Comparison of ENCODE assay signal across 34 cellular contexts in genomic region chr10:121213436-121213835, GRCh38.
"Had no signal": no experiment of that assay in that cellular context is flagged by ENCODE, and none has a peak within 500 bp of the region (broad histone marks: within the 10 kb centered on the region; RNA-seq: fewer than 3 reads in every experiment).

No MANE protein-coding gene starts in this region.

- H3K36me3 ChIP-seq: adrenal gland, brain microvascular endothelial cell, breast epithelium had no signal

- H3K9me3 ChIP-seq: adrenal gland, body of pancreas, breast epithelium had no signal

- DNase-seq: activated B cell treated with CpG ODN at 0.5 μM for 24 hours; activated CD4-positive, alpha-beta memory T cell treated with anti-CD3 and anti-CD28 coated beads for 36 hours; activated CD4-positive, alpha-beta T cell treated with anti-CD3 and anti-CD28 coated beads for 4 hours; activated CD4-positive, alpha-beta T cell treated with anti-CD3 and anti-CD28 coated beads, Interleukin-2, amount 10 ng/mL, durations not matched to agents 24 days and 14 days; activated CD4-positive, alpha-beta T cell treated with anti-CD3 and anti-CD28 coated beads, Interleukin-2, amount 50 U/mL, for 1 hour; activated CD4-positive, alpha-beta T cell treated with anti-CD3 and anti-CD28 coated beads, Interleukin-2, amount 50 U/mL, for 4 hours; activated CD4-positive, CD25-positive, alpha-beta regulatory T cell treated with anti-CD3 and anti-CD28 coated beads, Interleukin-2, amount 50 U/mL, for 72 hours; activated CD8-positive, alpha-beta memory T cell treated with anti-CD3 and anti-CD28 coated beads, Interleukin-2, amount 50 U/mL, for 4 hours; activated CD8-positive, alpha-beta T cell treated with anti-CD3 and anti-CD28 coated beads for 36 hours; activated effector memory CD4-positive, alpha-beta T cell treated with anti-CD3 and anti-CD28 coated beads, Interleukin-2, amount 50 U/mL, for 16 hours; activated gamma-delta T cell treated with Interleukin-2 at 50 U/mL for 16 hours; activated naive CD4-positive, alpha-beta T cell; activated naive CD4-positive, alpha-beta T cell treated with anti-CD3 and anti-CD28 coated beads for 36 hours; activated naive CD4-positive, alpha-beta T cell treated with anti-CD3 and anti-CD28 coated beads, Interleukin-2, amount 50 U/mL, for 16 hours; activated naive CD8-positive, alpha-beta T cell treated with anti-CD3 and anti-CD28 coated beads for 36 hours; activated T-cell treated with anti-CD3 and anti-CD28 coated beads for 4 hours; activated T-cell treated with anti-CD3 and anti-CD28 coated beads, Interleukin-2, amount 50 U/mL, for 1 hour; activated T-cell treated with anti-CD3 and anti-CD28 coated beads, Interleukin-2, amount 50 U/mL, for 4 hours; activated T-cell treated with anti-CD3 and anti-CD28 coated beads, Interleukin-2, amount 50 U/mL, for 72 hours; adrenal gland; amniotic stem cell; aorta; body of pancreas; brain microvascular endothelial cell; central memory CD4-positive, alpha-beta T cell; T-helper 2 cell; T-helper 9 cell had no signal

- H3K4me1 ChIP-seq: adrenal gland, body of pancreas, breast epithelium had no signal

- H3K4me3 ChIP-seq: adrenal gland, body of pancreas, breast epithelium had no signal

- H3K27ac ChIP-seq: adrenal gland, body of pancreas, brain microvascular endothelial cell, breast epithelium, VCaP had no signal

- FAIRE-seq: astrocyte, colon, TTC549 had no signal

- H3K27me3 ChIP-seq: adrenal gland, body of pancreas, brain microvascular endothelial cell had no signal

- ATAC-seq: activated CD8-positive, alpha-beta T cell treated with anti-CD3 and anti-CD28 coated beads for 36 hours; activated naive CD4-positive, alpha-beta T cell treated with anti-CD3 and anti-CD28 coated beads, Interleukin-2, amount 50 U/mL, for 72 hours; activated T-cell treated with anti-CD3 and anti-CD28 coated beads, Interleukin-2, amount 50 U/mL, for 4 hours; activated T-cell treated with anti-CD3 and anti-CD28 coated beads, Interleukin-2, amount 50 U/mL, for 72 hours; activated T-helper 17 cell treated with anti-CD3 and anti-CD28 coated beads, Interleukin-2, amount 50 U/mL, for 72 hours; body of pancreas had no signal
